ENCODE assay signal across 23 cellular contexts in genomic region chr9:75390951-75391350, GRCh38.
"Had no signal": no experiment of that assay in that cellular context is flagged by ENCODE, and none has a peak within 500 bp of the region (broad histone marks: within the 10 kb centered on the region; RNA-seq: fewer than 3 reads in every experiment).

No MANE protein-coding gene starts in this region.

- H3K4me3 ChIP-seq: left ventricle myocardium inferior, lung, mucosa of descending colon, ovary, right atrium auricular region, right lobe of liver, smooth muscle cell, tibial nerve, uterus had no signal

- ATAC-seq: mucosa of descending colon; naive thymus-derived CD4-positive, alpha-beta T cell; natural killer cell treated with Interleukin-12 subunit alpha and Interleukin-12 subunit beta and Interleukin-15 and Interleukin-18, amount 100 ng/mL, for 72 hours; right lobe of liver; stimulated activated memory B cell treated with anti-CD40 and anti-IgM and Interleukin-4, amounts not matched to agents 10 μg/mL and 1 μg/mL and 100 μg/mL, for 72 hours; stimulated activated naive CD8-positive, alpha-beta T cell treated with anti-CD3 and anti-CD28 coated beads, Interleukin-15, amount 100 ng/mL, for 72 hours had no signal

- H3K36me3 Mint-ChIP-seq: naive thymus-derived CD4-positive, alpha-beta T cell; natural killer cell treated with Interleukin-12 subunit alpha and Interleukin-12 subunit beta and Interleukin-15 and Interleukin-18, amount 100 ng/mL, for 72 hours; stimulated activated memory B cell treated with anti-CD40 and anti-IgM and Interleukin-4, amounts not matched to agents 10 μg/mL and 1 μg/mL and 100 μg/mL, for 72 hours; type B pancreatic cell had no signal

- H3K27ac Mint-ChIP-seq: naive thymus-derived CD4-positive, alpha-beta T cell; natural killer cell treated with Interleukin-12 subunit alpha and Interleukin-12 subunit beta and Interleukin-15 and Interleukin-18, amount 100 ng/mL, for 72 hours; progenitor cell of endocrine pancreas; stimulated activated memory B cell treated with anti-CD40 and anti-IgM and Interleukin-4, amounts not matched to agents 10 μg/mL and 1 μg/mL and 100 μg/mL, for 72 hours; stimulated activated naive CD8-positive, alpha-beta T cell treated with anti-CD3 and anti-CD28 coated beads, Interleukin-15, amount 100 ng/mL, for 72 hours; type B pancreatic cell had no signal

- H3K27me3 Mint-ChIP-seq: progenitor cell of endocrine pancreas; stimulated activated memory B cell treated with anti-CD40 and anti-IgM and Interleukin-4, amounts not matched to agents 10 μg/mL and 1 μg/mL and 100 μg/mL, for 72 hours; type B pancreatic cell had no signal

- DNase-seq: islet precursor cell; left ventricle myocardium inferior; midbrain; mucosa of descending colon; naive thymus-derived CD4-positive, alpha-beta T cell; ovary; right lobe of liver; stimulated activated CD4-positive, alpha-beta T cell treated with anti-CD3 and anti-CD28 coated beads, Interleukin-1b, Interleukin-23, amount 100 ng/mL, for 48 hours; stimulated activated CD4-positive, alpha-beta T cell treated with anti-CD3 and anti-CD28 coated beads, Interleukin-2, amount 100 ng/mL, for 48 hours; stimulated activated CD4-positive, alpha-beta T cell treated with anti-CD3 and anti-CD28 coated beads, Interleukin-4, amount 100 ng/mL, for 4 hours; stimulated activated CD8-positive, alpha-beta memory T cell treated with anti-CD3 and anti-CD28 coated beads, Interleukin-4, amount 100 ng/mL, for 48 hours; stimulated activated naive CD4-positive, alpha-beta T cell treated with Interleukin-2 at 50 U/mL for 16 hours; stimulated activated naive CD8-positive, alpha-beta T cell treated with anti-CD3 and anti-CD28 coated beads, Interleukin-15, amount 100 ng/mL, for 72 hours; substantia nigra; uterus had no signal

- H3K9me3 Mint-ChIP-seq: type B pancreatic cell had no signal

- H3K4me1 Mint-ChIP-seq: naive thymus-derived CD4-positive, alpha-beta T cell; stimulated activated memory B cell treated with anti-CD40 and anti-IgM and Interleukin-4, amounts not matched to agents 10 μg/mL and 1 μg/mL and 100 μg/mL, for 72 hours; stimulated activated naive CD8-positive, alpha-beta T cell treated with anti-CD3 and anti-CD28 coated beads, Interleukin-15, amount 100 ng/mL, for 72 hours had no signal

- H3K4me3 Mint-ChIP-seq: naive thymus-derived CD4-positive, alpha-beta T cell; natural killer cell treated with Interleukin-12 subunit alpha and Interleukin-12 subunit beta and Interleukin-15 and Interleukin-18, amount 100 ng/mL, for 72 hours; stimulated activated memory B cell treated with anti-CD40 and anti-IgM and Interleukin-4, amounts not matched to agents 10 μg/mL and 1 μg/mL and 100 μg/mL, for 72 hours; stimulated activated naive CD8-positive, alpha-beta T cell treated with anti-CD3 and anti-CD28 coated beads, Interleukin-15, amount 100 ng/mL, for 72 hours; type B pancreatic cell had no signal
